23 cellular contexts compared by ENCODE assay signal in the genomic region with DNA sequence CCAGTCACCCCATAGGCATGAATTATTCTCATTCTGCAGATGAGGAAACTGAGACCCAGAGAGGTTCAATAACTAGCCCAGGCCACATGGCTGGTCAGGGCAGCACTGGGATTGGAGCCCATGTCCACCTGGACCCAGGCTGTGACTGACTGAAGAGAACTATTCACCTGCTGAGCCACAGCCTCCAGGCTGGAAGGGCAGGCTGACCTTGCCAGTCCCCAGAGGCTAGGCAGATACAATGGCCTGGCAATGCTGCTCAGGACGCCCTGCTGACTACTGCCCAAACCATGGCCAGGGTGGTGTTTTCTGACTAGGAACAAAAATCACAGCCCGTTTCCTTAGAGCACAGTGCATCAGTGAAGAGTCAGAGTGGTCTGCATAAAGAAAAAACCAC. TPM values are rescaled to one million over a fixed set of nuclear protein-coding genes. Genes with fewer than 3 reads are reported as not detected.
A peak's percentile ranks its signal among the peaks of the same experiment; 100 is the strongest.
DNase-seq lines count a peak whose midpoint lies in the region; ATAC-seq and TF ChIP-seq lines count a peak whose summit lies in the region.
"Had no signal": no experiment of that assay in that cellular context is flagged by ENCODE, and none has a peak within 500 bp of the region (broad histone marks: within the 10 kb centered on the region; RNA-seq: fewer than 3 reads in every experiment).

No MANE protein-coding gene starts in this region.

- TF ChIP-seq CTCF in breast epithelium (IDR thresholded peaks at IDR 0.05) = no peak
- TF ChIP-seq CTCF in MCF 10A (IDR thresholded peaks at IDR 0.05; ENCODE audit: unreplicated experiment) = no peak
- TF ChIP-seq CTCF in glutamatergic neuron (IDR thresholded peaks at IDR 0.05; ENCODE audit: partially characterized antibody, unreplicated experiment) = no peak
- no peak for TF ChIP-seq CTCF in mucosa of descending colon (IDR thresholded peaks at IDR 0.05)
- TF ChIP-seq CTCF in transverse colon (IDR thresholded peaks at IDR 0.05) = no peak

- H3K4me3 ChIP-seq in breast epithelium = peak overlapping the region in 1 of 3 donors; percentile 46
- H3K4me3 ChIP-seq in mucosa of descending colon = no peak overlapping the region
- no peak overlapping the region for H3K4me3 ChIP-seq in transverse colon
- H3K4me3 ChIP-seq: ascending aorta had no signal

- H3K27me3 ChIP-seq in breast epithelium = no peaks in the 10 kb centered on the region
- no peaks in the 10 kb centered on the region for H3K27me3 ChIP-seq in transverse colon
- H3K27me3 ChIP-seq: ascending aorta had no signal

- H3K4me1 Mint-ChIP-seq in MCF 10A (ENCODE audit: insufficient read depth, unreplicated experiment) (no peaks in the 10 kb centered on the region), glutamatergic neuron (ENCODE audit: low read depth, unreplicated experiment) (peaks cover 34% of the 10 kb centered on the region)
- H3K4me1 Mint-ChIP-seq in activated T-helper 1 cell treated with anti-CD3 and anti-CD28 coated beads, Interleukin-12 subunit alpha, Interleukin-12 subunit beta, Interleukin-2, Interleukin-4 antibody, amounts not matched to agents 30 ng/mL and 10 ng/mL and 1 ng/mL, durations not matched to agents 14 hours and 24 hours and 36 hours (ENCODE audit: low read depth) = peaks cover 7% of the 10 kb centered on the region

- peak overlapping the region; percentile 2 to 80 for H3K27ac ChIP-seq in breast epithelium
- peak overlapping the region in 3 of 4 donors; percentile 17 to 44 (median 21) for H3K27ac ChIP-seq in transverse colon
- H3K27ac ChIP-seq: 22Rv1, ascending aorta, VCaP had no signal

- POLR2A ChIA-PET in MCF 10A (lab: Yijun Ruan, JAX) = no interaction called here

- CTCF ChIA-PET in MCF 10A (lab: Yijun Ruan, JAX) = interaction anchor here (0.9 kb wide), 1 partner anchor 36 kb away, joined by 4 read pairs; no protein-coding TSS in a partner anchor

- DNase-seq in breast epithelium (ENCODE audit: low spot score in 2 of 2) (peak in 1 of 2 donors; percentile 22), MCF 10A (ENCODE audit: unreplicated experiment) (no peak), glutamatergic neuron (peak; percentile 18), mucosa of descending colon (peak in 2 of 3 donors; percentile 20), transverse colon (no peak), hippocampal formation (lab: John Stamatoyannopoulos, UW) (no peak), hypothalamus (lab: John Stamatoyannopoulos, UW) (no peak)
- no peak for DNase-seq in activated T-helper 1 cell treated with anti-CD3 and anti-CD28 coated beads, Interleukin-12 subunit alpha, Interleukin-12 subunit beta, Interleukin-2, Interleukin-4 antibody, amounts not matched to agents 30 ng/mL and 10 ng/mL and 1 ng/mL, durations not matched to agents 14 hours and 24 hours and 36 hours (ENCODE audit: low spot score)
- DNase-seq: activated CD4-positive, alpha-beta T cell treated with anti-CD3 and anti-CD28 coated beads, Interleukin-2, amount 50 U/mL, for 1 hour; effector CD4-positive, alpha-beta T cell; NCI-H1105; NCI-H1930; NCI-H226 had no signal

- no peak overlapping the region for H3K27ac Mint-ChIP-seq in MCF 10A (ENCODE audit: low read depth, unreplicated experiment)
- peak overlapping the region; percentile 28 for H3K27ac Mint-ChIP-seq in glutamatergic neuron (ENCODE audit: unreplicated experiment)
- no peak overlapping the region for H3K27ac Mint-ChIP-seq in activated T-helper 1 cell treated with anti-CD3 and anti-CD28 coated beads, Interleukin-12 subunit alpha, Interleukin-12 subunit beta, Interleukin-2, Interleukin-4 antibody, amounts not matched to agents 30 ng/mL and 10 ng/mL and 1 ng/mL, durations not matched to agents 14 hours and 24 hours and 36 hours
- H3K27ac Mint-ChIP-seq: activated T-helper 2 cell treated with anti-CD3 and anti-CD28 coated beads, Interferon-gamma antibody, Interleukin-2, Interleukin-4, amounts not matched to agents 10 μg/mL and 5 μg/mL and 100 μg/mL, durations not matched to agents 14 hours and 24 hours and 36 hours; stimulated activated naive CD8-positive, alpha-beta T cell treated with anti-CD3 and anti-CD28 coated beads, Interleukin-15, Interleukin-2, amounts not matched to agents 100 ng/mL and 50 ng/mL, for 24 hours had no signal

- BruUV-seq in MCF 10A (replicated peaks; lab: Mats Ljungman, UMichigan) = no TSS peak

- TF ChIP-seq POLR2A in breast epithelium (IDR thresholded peaks at IDR 0.05) (no peak), transverse colon (IDR thresholded peaks at IDR 0.05) (no peak)

- H3K4me3 Mint-ChIP-seq in MCF 10A (ENCODE audit: unreplicated experiment) (no peak overlapping the region), glutamatergic neuron (ENCODE audit: unreplicated experiment) (no peak overlapping the region)
- H3K4me3 Mint-ChIP-seq in activated T-helper 1 cell treated with anti-CD3 and anti-CD28 coated beads, Interleukin-12 subunit alpha, Interleukin-12 subunit beta, Interleukin-2, Interleukin-4 antibody, amounts not matched to agents 30 ng/mL and 10 ng/mL and 1 ng/mL, durations not matched to agents 14 hours and 24 hours and 36 hours = no peak overlapping the region
- H3K4me3 Mint-ChIP-seq: memory B cell; stimulated activated naive CD8-positive, alpha-beta T cell treated with anti-CD3 and anti-CD28 coated beads, Interleukin-15, Interleukin-2, amounts not matched to agents 100 ng/mL and 50 ng/mL, for 24 hours had no signal

- H3K9me3 ChIP-seq in breast epithelium (no peaks in the 10 kb centered on the region), mucosa of descending colon (no peaks in the 10 kb centered on the region), transverse colon (no peaks in the 10 kb centered on the region)
- H3K9me3 ChIP-seq: ascending aorta, SK-N-SH had no signal

- no peak for ATAC-seq in mucosa of descending colon
- ATAC-seq: activated naive CD4-positive, alpha-beta T cell treated with anti-CD3 and anti-CD28 coated beads, Interleukin-2, amount 50 U/mL, for 72 hours; HCT116 had no signal

- H3K4me1 ChIP-seq in breast epithelium (peaks cover 11 to 13% of the 10 kb centered on the region in 2 donors), mucosa of descending colon (ENCODE audit: low read depth) (peaks cover 10% of the 10 kb centered on the region), transverse colon (peaks cover 8 to 46% (median 19%) of the 10 kb centered on the region in 4 donors)
- H3K4me1 ChIP-seq: ascending aorta had no signal

- WGBS in transverse colon (ENCODE audit: low coverage in 1 of 2), 2 donors = 77% methylated on average over 2 of the region's 2 CpGs; no CpG with 5 or more reads in 1 of the 2 donors

- in situ Hi-C loops in transverse colon (cut with MboI; ENCODE audit: low pct_ligation_motif_present in 1 of 4, low pct_unique_long_range_greater_than_20kb in 1 of 4, low sequenced_read_pairs in 3 of 4) = no loop called here

- H3K36me3 Mint-ChIP-seq in MCF 10A (ENCODE audit: insufficient read depth, unreplicated experiment) (peaks cover 12% of the 10 kb centered on the region), glutamatergic neuron (ENCODE audit: unreplicated experiment) (no peaks in the 10 kb centered on the region)
- H3K36me3 Mint-ChIP-seq in activated T-helper 1 cell treated with anti-CD3 and anti-CD28 coated beads, Interleukin-12 subunit alpha, Interleukin-12 subunit beta, Interleukin-2, Interleukin-4 antibody, amounts not matched to agents 30 ng/mL and 10 ng/mL and 1 ng/mL, durations not matched to agents 14 hours and 24 hours and 36 hours (ENCODE audit: low read depth) = no peaks in the 10 kb centered on the region
- H3K36me3 Mint-ChIP-seq: activated naive CD4-positive, alpha-beta T cell treated with anti-CD3 and anti-CD28 coated beads, Interleukin-2, amount 50 U/mL, for 72 hours; CD8-positive, alpha-beta memory T cell had no signal

- H3K27me3 Mint-ChIP-seq in MCF 10A (ENCODE audit: insufficient read depth, unreplicated experiment) = no peaks in the 10 kb centered on the region
- H3K27me3 Mint-ChIP-seq in glutamatergic neuron (ENCODE audit: unreplicated experiment) = peaks cover 27% of the 10 kb centered on the region
- H3K27me3 Mint-ChIP-seq in activated T-helper 1 cell treated with anti-CD3 and anti-CD28 coated beads, Interleukin-12 subunit alpha, Interleukin-12 subunit beta, Interleukin-2, Interleukin-4 antibody, amounts not matched to agents 30 ng/mL and 10 ng/mL and 1 ng/mL, durations not matched to agents 14 hours and 24 hours and 36 hours (ENCODE audit: insufficient read depth) = no peaks in the 10 kb centered on the region
- H3K27me3 Mint-ChIP-seq: CD8-positive, alpha-beta memory T cell; memory B cell; stimulated activated naive CD8-positive, alpha-beta T cell treated with anti-CD3 and anti-CD28 coated beads, Interleukin-15, Interleukin-2, amounts not matched to agents 100 ng/mL and 50 ng/mL, for 24 hours had no signal

- TF ChIP-seq EP300 in transverse colon (IDR thresholded peaks at IDR 0.05; ENCODE audit: low read depth) = no peak

- H3K9me3 Mint-ChIP-seq in MCF 10A (ENCODE audit: unreplicated experiment) (no peaks in the 10 kb centered on the region), glutamatergic neuron (ENCODE audit: unreplicated experiment) (peaks cover 20% of the 10 kb centered on the region)
- H3K9me3 Mint-ChIP-seq in activated T-helper 1 cell treated with anti-CD3 and anti-CD28 coated beads, Interleukin-12 subunit alpha, Interleukin-12 subunit beta, Interleukin-2, Interleukin-4 antibody, amounts not matched to agents 30 ng/mL and 10 ng/mL and 1 ng/mL, durations not matched to agents 14 hours and 24 hours and 36 hours = no peaks in the 10 kb centered on the region
- H3K9me3 Mint-ChIP-seq: activated naive CD4-positive, alpha-beta T cell treated with anti-CD3 and anti-CD28 coated beads, Interleukin-2, amount 50 U/mL, for 72 hours; activated T-helper 2 cell treated with anti-CD3 and anti-CD28 coated beads, Interferon-gamma antibody, Interleukin-2, Interleukin-4, amounts not matched to agents 10 μg/mL and 5 μg/mL and 100 μg/mL, durations not matched to agents 14 hours and 24 hours and 36 hours; CD8-positive, alpha-beta memory T cell; memory B cell; stimulated activated naive CD8-positive, alpha-beta T cell treated with anti-CD3 and anti-CD28 coated beads, Interleukin-15, Interleukin-2, amounts not matched to agents 100 ng/mL and 50 ng/mL, for 24 hours had no signal

- H3K36me3 ChIP-seq in breast epithelium (no peaks in the 10 kb centered on the region), mucosa of descending colon (ENCODE audit: low read depth) (no peaks in the 10 kb centered on the region), transverse colon (no peaks in the 10 kb centered on the region)

- intact Hi-C loops in breast epithelium (cut with DNase I; ENCODE audit: low total_unique reads) = no loop called here
- intact Hi-C loops in MCF 10A (cut with micrococcal nuclease) = no loop called here
- intact Hi-C loops in mucosa of descending colon (cut with DNase I, micrococcal nuclease) = no loop called here
- intact Hi-C loops in transverse colon (cut with DNase I; ENCODE audit: low total_unique reads) = no loop called here
- intact Hi-C loops in activated T-helper 1 cell treated with anti-CD3 and anti-CD28 coated beads, Interleukin-12 subunit alpha, Interleukin-12 subunit beta, Interleukin-2, Interleukin-4 antibody, amounts not matched to agents 30 ng/mL and 10 ng/mL and 1 ng/mL, durations not matched to agents 14 hours and 24 hours and 36 hours (cut with micrococcal nuclease) = no loop called here

RNA-seq across cellular contexts. Expression of gene HS6ST1, which starts 36.8 kb away (rescaled TPM):
- 10 to 100 TPM; 15.7 to 38.6 (median 29.8) TPM for total RNA-seq in breast epithelium
- total RNA-seq in MCF 10A (2022) = 9.6 and 11.4 TPM in 2 replicates
- total RNA-seq in glutamatergic neuron (ENCODE audit: unreplicated experiment) = 173 TPM
- 10 to 100 TPM; 30.8 to 39.6 (median 32.2) TPM for total RNA-seq in mucosa of descending colon
- 10 to 100 TPM; 16.1 to 38.6 (median 26.5) TPM for total RNA-seq in transverse colon
- total RNA-seq in activated T-helper 1 cell treated with anti-CD3 and anti-CD28 coated beads, Interleukin-12 subunit alpha, Interleukin-12 subunit beta, Interleukin-2, Interleukin-4 antibody, amounts not matched to agents 30 ng/mL and 10 ng/mL and 1 ng/mL, durations not matched to agents 14 hours and 24 hours and 36 hours = 21.6 and 22.3 TPM in 2 replicates

Comparison
In these comparisons a context has a peak if more than half of its experiments do, and no peak if none do; other contexts are left out.
1. DNase-seq: peak in glutamatergic neuron (single experiment) and mucosa of descending colon (2 of 3); none in MCF 10A (single experiment), transverse colon (single experiment), activated T-helper 1 cell treated with anti-CD3 and anti-CD28 coated beads, Interleukin-12 subunit alpha, Interleukin-12 subunit beta, Interleukin-2, Interleukin-4 antibody, amounts not matched to agents 30 ng/mL and 10 ng/mL and 1 ng/mL, durations not matched to agents 14 hours and 24 hours and 36 hours (single experiment), hippocampal formation (0 of 2) and hypothalamus (0 of 51).